8 cellular contexts compared by ENCODE assay signal in the genomic region with DNA sequence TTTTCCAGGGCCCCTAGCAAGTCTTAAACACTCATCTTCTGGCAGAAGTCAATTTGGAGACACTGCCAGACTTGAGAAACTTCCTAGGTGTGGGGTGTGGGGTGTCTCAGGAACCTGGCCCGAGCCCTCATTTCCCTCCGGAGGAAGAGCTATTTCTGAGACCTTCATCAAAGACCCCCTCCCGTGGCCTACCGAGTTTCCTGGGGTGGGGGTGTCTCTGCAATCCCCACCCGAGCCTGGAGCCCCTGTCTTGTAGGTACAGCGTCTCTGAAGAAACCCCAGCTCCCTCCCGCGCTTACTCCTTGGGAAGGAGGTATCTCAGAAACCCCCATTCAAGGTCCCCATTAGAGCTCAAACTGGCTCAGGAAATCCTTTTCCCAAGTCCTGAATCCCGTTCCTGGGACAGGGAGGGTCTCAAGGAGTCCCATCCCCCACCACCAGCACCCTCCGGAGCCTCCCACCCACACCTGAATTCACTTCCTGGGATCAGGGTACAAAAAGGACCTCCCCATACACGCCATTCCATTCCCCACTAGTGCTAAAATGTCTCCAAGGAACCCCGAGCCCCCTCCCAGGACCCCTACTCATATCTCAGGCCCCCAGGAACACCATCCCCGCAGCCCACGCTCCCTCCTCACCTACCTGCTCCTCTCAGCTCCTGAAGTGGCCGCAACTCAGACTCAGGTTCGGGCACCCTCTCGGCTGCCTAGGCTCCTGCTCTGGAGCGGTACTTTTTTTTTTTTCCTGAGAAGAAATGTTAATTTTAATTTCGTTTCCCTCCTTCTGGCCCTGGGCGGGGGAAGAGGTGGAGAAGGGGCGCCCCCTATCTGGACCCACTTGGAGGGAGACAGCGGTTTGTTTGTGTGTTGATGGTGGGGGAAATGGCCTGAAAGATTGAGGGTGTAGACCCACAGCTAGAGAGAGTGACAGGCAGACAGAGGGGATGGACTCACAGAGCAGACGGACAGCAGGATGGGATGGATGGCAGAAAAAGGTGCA. TPM values are rescaled to one million over a fixed set of nuclear protein-coding genes. Genes with fewer than 3 reads are reported as not detected.
DNase-seq lines count a peak whose midpoint lies in the region; ATAC-seq and TF ChIP-seq lines count a peak whose summit lies in the region.

No MANE protein-coding gene starts in this region.

- in situ Hi-C loops in GM23248 (cut with MboI): no loop called here

- H3K4me1 ChIP-seq in A673 (ENCODE audit: insufficient read depth, low read length, poor library complexity, severe bottlenecking): peaks cover 9% of the 10 kb centered on the region
- H3K4me1 ChIP-seq in GM23248 (ENCODE audit: insufficient read depth): peaks cover 3% of the 10 kb centered on the region; the same call in 1 of the 2 replicates

- DNase-seq in A673 (ENCODE audit: low spot score): peak; percentile 53
- no peak for DNase-seq in GM23248
- peak; percentile 34 for DNase-seq in activated CD4-positive, CD25-positive, alpha-beta regulatory T cell treated with anti-CD3 and anti-CD28 coated beads, Interleukin-2, amount 50 U/mL, for 72 hours
- no peak for DNase-seq in epithelial cell of prostate (ENCODE audit: low read depth, low spot score)
- DNase-seq in stimulated activated CD4-positive, alpha-beta T cell treated with anti-CD3 and anti-CD28 coated beads, Interleukin-15, amount 100 ng/mL, for 1 hour (ENCODE audit: low read depth in 1 of 2, low spot score in 1 of 2): peak; percentile 8 to 30
- no peak for DNase-seq in head of caudate nucleus

- H3K27ac ChIP-seq in A673 (ENCODE audit: low read depth, low read length, poor library complexity, severe bottlenecking): peak overlapping the region; percentile 76
- H3K27ac ChIP-seq in GM23248: no peak overlapping the region
- peak overlapping the region; percentile 32 for H3K27ac ChIP-seq in epithelial cell of prostate

- H3K4me2 ChIP-seq in GM23248 (ENCODE audit: unreplicated experiment): peak overlapping the region; percentile 90

- POLR2A ChIA-PET in A673 (lab: Charles Lee; ENCODE audit: low non-redundant PET): no interaction called here

- no peaks in the 10 kb centered on the region for H3K9me2 ChIP-seq in GM23248 (ENCODE audit: insufficient read depth)

- H4K20me1 ChIP-seq in GM23248 (ENCODE audit: insufficient read depth): no peaks in the 10 kb centered on the region

- peak; percentile 66 for TF ChIP-seq CTCF in A673 (conservative IDR thresholded peaks at IDR 0.05; ENCODE audit: low read depth, low read length)

- WGBS in GM23248 (ENCODE audit: low coverage in 1 of 2, low lambda C conversion rate in 2 of 2, missing lambda C conversion rate in 2 of 2), 2 experiments: 80 to 88% methylated on average over 7 to 19 of the region's 23 CpGs

- H3K4me3 ChIP-seq in A673 (ENCODE audit: low read depth, low read length, poor library complexity, severe bottlenecking): peak overlapping the region; percentile 63
- peak overlapping the region; percentile 75; the same call in 1 of the 2 replicates for H3K4me3 ChIP-seq in GM23248

- ATAC-seq in GM19455 (IDR thresholded peaks at IDR 0.05; ENCODE audit: unreplicated experiment): no peak
- no peak for ATAC-seq in GM21717 (IDR thresholded peaks at IDR 0.05; ENCODE audit: unreplicated experiment)

- BruUV-seq in A673 (replicated peaks; lab: Mats Ljungman, UMichigan): no TSS peak

- H3F3A ChIP-seq in GM23248 (ENCODE audit: insufficient read depth): peaks cover 6% of the 10 kb centered on the region; the same call in 1 of the 2 replicates

- H3K27me3 ChIP-seq in A673 (replicated peaks; ENCODE audit: insufficient read depth, low read depth, low read length, poor library complexity): no peaks in the 10 kb centered on the region
- no peaks in the 10 kb centered on the region for H3K27me3 ChIP-seq in GM23248 (replicated peaks; ENCODE audit: insufficient read depth)

- intact Hi-C loops in A673 (cut with micrococcal nuclease; ENCODE audit: unreplicated experiment) (no loop called here), head of caudate nucleus (cut with DNase I) (no loop called here)

- CTCF ChIA-PET in A673 (lab: Charles Lee): interaction anchor here (1.2 kb wide), 1 partner anchor 386 kb away, joined by 3 read pairs; no protein-coding TSS in a partner anchor

- H3K79me2 ChIP-seq in GM23248 (ENCODE audit: insufficient read depth): no peaks in the 10 kb centered on the region; the same call in 1 of the 2 replicates

- H2AFZ ChIP-seq in GM23248: peak overlapping the region; percentile 80

- peak overlapping the region; percentile 77 for H3K9ac ChIP-seq in GM23248

- H3K36me3 ChIP-seq in A673 (ENCODE audit: insufficient read depth, low read length, poor library complexity, severe bottlenecking): no peaks in the 10 kb centered on the region
- H3K36me3 ChIP-seq in GM23248 (ENCODE audit: low read depth): no peaks in the 10 kb centered on the region

- no peaks in the 10 kb centered on the region for H3K9me3 ChIP-seq in A673 (ENCODE audit: low read depth, low read length, poor library complexity, severe bottlenecking)
- H3K9me3 ChIP-seq in GM23248 (ENCODE audit: low read depth): no peaks in the 10 kb centered on the region

RNA-seq across cellular contexts. Expression of a gene that starts 1.1 kb away (rescaled TPM):
- 98.9 and 112 TPM in 2 replicates for total RNA-seq in A673 (2021)
- total RNA-seq in GM23248 (2014; rRNA removed; shearing (Covaris generic)): 34.5 and 35.3 TPM in 2 replicates
- polyA plus RNA-seq in GM23248 (2016; fragmentation: Nextera tagmentation; extraction: Ambion mirVana): 31.5 and 32.4 TPM in 2 replicates

RNA-seq across cellular contexts. Expression of a gene that starts 7.0 kb away (rescaled TPM):
- total RNA-seq in A673 (2021): 58.3 and 61.3 TPM in 2 replicates
- 95.2 and 152 TPM in 2 replicates for total RNA-seq in GM23248 (2014; rRNA removed; shearing (Covaris generic))
- polyA plus RNA-seq in GM23248 (2016; fragmentation: Nextera tagmentation; extraction: Ambion mirVana): 64.9 and 70.6 TPM in 2 replicates

RNA-seq across cellular contexts. Expression of a gene that starts 39.8 kb away (rescaled TPM):
- 10.3 and 11.9 TPM in 2 replicates for total RNA-seq in A673 (2021)
- total RNA-seq in GM23248 (2014; rRNA removed; shearing (Covaris generic)): 15.4 and 32.2 TPM in 2 replicates
- polyA plus RNA-seq in GM23248 (2016; fragmentation: Nextera tagmentation; extraction: Ambion mirVana): 20.3 and 22.9 TPM in 2 replicates

RNA-seq across cellular contexts. Expression of a gene that starts 52.6 kb away (rescaled TPM):
- 152 and 155 TPM in 2 replicates for total RNA-seq in A673 (2021)
- total RNA-seq in GM23248 (2014; rRNA removed; shearing (Covaris generic)): 17.0 and 21.1 TPM in 2 replicates
- polyA plus RNA-seq in GM23248 (2016; fragmentation: Nextera tagmentation; extraction: Ambion mirVana): 45.0 and 48.3 TPM in 2 replicates

RNA-seq across cellular contexts. Expression of a gene that starts 57.2 kb away (rescaled TPM):
- total RNA-seq in A673 (2021): not detected in 2 replicates
- total RNA-seq in GM23248 (2014; rRNA removed; shearing (Covaris generic)): not detected in 2 replicates
- not detected in 2 replicates for polyA plus RNA-seq in GM23248 (2016; fragmentation: Nextera tagmentation; extraction: Ambion mirVana)

Comparison
In these comparisons a context has a peak if more than half of its experiments do, and no peak if none do; other contexts are left out.
1. DNase-seq: peak in A673 (single experiment), activated CD4-positive, CD25-positive, alpha-beta regulatory T cell treated with anti-CD3 and anti-CD28 coated beads, Interleukin-2, amount 50 U/mL, for 72 hours (single experiment) and stimulated activated CD4-positive, alpha-beta T cell treated with anti-CD3 and anti-CD28 coated beads, Interleukin-15, amount 100 ng/mL, for 1 hour (2 of 2); none in GM23248 (single experiment), epithelial cell of prostate (single experiment) and head of caudate nucleus (0 of 42).